Comparison of ENCODE assay signal across 9 cellular contexts in the genomic region with DNA sequence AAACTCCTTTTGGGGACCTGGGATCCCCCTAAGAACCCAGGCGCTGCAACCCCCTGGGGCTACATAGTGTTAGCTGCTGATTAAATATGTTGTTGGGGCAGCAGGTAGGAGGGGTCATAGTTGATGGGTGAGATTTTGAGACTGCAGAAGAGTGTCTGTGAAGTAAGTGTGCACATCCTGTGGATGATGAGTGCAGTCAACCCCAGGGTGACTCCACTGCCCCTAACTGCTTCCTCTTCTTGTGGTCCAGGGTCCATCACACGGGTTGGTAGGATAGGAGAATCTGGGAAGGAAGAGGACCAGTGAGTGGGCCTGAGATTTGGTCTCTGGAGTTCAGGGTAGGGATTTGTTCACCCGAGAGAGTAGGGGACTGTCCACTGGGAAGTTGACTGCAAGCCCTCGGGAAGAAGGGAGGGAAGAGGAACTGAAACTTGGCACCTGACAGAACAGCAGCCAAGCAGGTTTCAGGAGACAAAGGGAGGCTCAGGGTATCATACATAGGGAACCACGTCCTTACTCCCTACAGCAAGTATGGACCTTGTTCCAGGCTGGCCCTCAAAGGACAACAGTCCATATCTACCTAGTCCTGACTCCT. TPM values are rescaled to one million over a fixed set of nuclear protein-coding genes. Genes with fewer than 3 reads are reported as not detected.
DNase-seq lines count a peak whose midpoint lies in the region; ATAC-seq, FAIRE-seq and TF ChIP-seq lines count a peak whose summit lies in the region.
"Had no signal": no experiment of that assay in that cellular context is flagged by ENCODE, and none has a peak within 500 bp of the region (broad histone marks: within the 10 kb centered on the region; RNA-seq: fewer than 3 reads in every experiment).

No MANE protein-coding gene starts in this region.

- no peak for DNase-seq in T-helper 2 cell treated with Interferon-gamma antibody and Interleukin-4, amounts not matched to agents 5 μg/mL and 100 μg/mL, for 36 hours (ENCODE audit: low spot score)
- DNase-seq in T-helper 2 cell, result no peak
- no peak for DNase-seq in T-helper 17 cell
- no peak for DNase-seq in foreskin fibroblast
- DNase-seq in stimulated activated naive CD8-positive, alpha-beta T cell treated with anti-CD3 and anti-CD28 coated beads, Interleukin-15, amount 100 ng/mL, for 72 hours, result no peak
- no peak for DNase-seq in small intestine
- DNase-seq in SK-N-DZ (ENCODE audit: low spot score), result no peak
- DNase-seq in posterior cingulate gyrus, result no peak

- H3K27ac ChIP-seq in small intestine (ENCODE audit: low read depth in 1 of 2, low read length in 1 of 2), result peak overlapping the region in 1 of 2 donors; percentile 79

- no peak for FAIRE-seq in small intestine (lab: Jason Lieb, UNC)

- peak overlapping the region; percentile 28 for H3K27ac Mint-ChIP-seq in T-helper 2 cell treated with Interferon-gamma antibody and Interleukin-4, amounts not matched to agents 5 μg/mL and 100 μg/mL, for 36 hours
- H3K27ac Mint-ChIP-seq in T-helper 17 cell, result peak overlapping the region; percentile 89
- H3K27ac Mint-ChIP-seq in stimulated activated naive CD8-positive, alpha-beta T cell treated with anti-CD3 and anti-CD28 coated beads, Interleukin-15, amount 100 ng/mL, for 72 hours, result peak overlapping the region; percentile 86 to 93

- H3K9me3 Mint-ChIP-seq in T-helper 2 cell treated with Interferon-gamma antibody and Interleukin-4, amounts not matched to agents 5 μg/mL and 100 μg/mL, for 36 hours, result no peaks in the 10 kb centered on the region
- H3K9me3 Mint-ChIP-seq in stimulated activated naive CD8-positive, alpha-beta T cell treated with anti-CD3 and anti-CD28 coated beads, Interleukin-15, amount 100 ng/mL, for 72 hours, result no peaks in the 10 kb centered on the region

- H3K36me3 ChIP-seq in small intestine (ENCODE audit: control insufficient read depth in 2 of 2, insufficient read depth in 2 of 2, low read length in 2 of 2), result no peaks in the 10 kb centered on the region

- TF ChIP-seq CTCF in foreskin fibroblast (IDR thresholded peaks at IDR 0.05; ENCODE audit: low read depth, low read length), result no peak

- H3K4me1 ChIP-seq in small intestine (ENCODE audit: control insufficient read depth in 2 of 2, insufficient read depth in 1 of 2, low read depth in 1 of 2, low read length in 1 of 2), result no peaks in the 10 kb centered on the region

- intact Hi-C loops in posterior cingulate gyrus (cut with DNase I), result loop anchor here (10.0 kb wide), 1 partner anchor 212 kb away; no protein-coding TSS in a partner anchor

- peaks cover 6% of the 10 kb centered on the region for H3K36me3 Mint-ChIP-seq in T-helper 2 cell treated with Interferon-gamma antibody and Interleukin-4, amounts not matched to agents 5 μg/mL and 100 μg/mL, for 36 hours (ENCODE audit: low read depth)
- no peaks in the 10 kb centered on the region for H3K36me3 Mint-ChIP-seq in T-helper 17 cell (ENCODE audit: low read depth)

- peak overlapping the region; percentile 76 for H3K4me3 Mint-ChIP-seq in T-helper 2 cell treated with Interferon-gamma antibody and Interleukin-4, amounts not matched to agents 5 μg/mL and 100 μg/mL, for 36 hours
- peak overlapping the region; percentile 96 for H3K4me3 Mint-ChIP-seq in T-helper 17 cell
- H3K4me3 Mint-ChIP-seq in stimulated activated naive CD8-positive, alpha-beta T cell treated with anti-CD3 and anti-CD28 coated beads, Interleukin-15, amount 100 ng/mL, for 72 hours, result peak overlapping the region; percentile 92 to 97

- no peak for ATAC-seq in T-helper 17 cell
- ATAC-seq in stimulated activated naive CD8-positive, alpha-beta T cell treated with anti-CD3 and anti-CD28 coated beads, Interleukin-15, amount 100 ng/mL, for 72 hours, result peak; percentile 14

- H3K9me3 ChIP-seq in T-helper 17 cell (ENCODE audit: control insufficient read depth, low read length, poor library complexity, severe bottlenecking) (no peaks in the 10 kb centered on the region), small intestine (ENCODE audit: control insufficient read depth, low read depth) (no peaks in the 10 kb centered on the region)

- peaks cover 30% of the 10 kb centered on the region for H3K4me1 Mint-ChIP-seq in T-helper 2 cell treated with Interferon-gamma antibody and Interleukin-4, amounts not matched to agents 5 μg/mL and 100 μg/mL, for 36 hours (ENCODE audit: low read depth)
- peaks cover 29% of the 10 kb centered on the region for H3K4me1 Mint-ChIP-seq in T-helper 17 cell
- H3K4me1 Mint-ChIP-seq in stimulated activated naive CD8-positive, alpha-beta T cell treated with anti-CD3 and anti-CD28 coated beads, Interleukin-15, amount 100 ng/mL, for 72 hours, result peaks cover 51% of the 10 kb centered on the region

- H3K4me3 ChIP-seq in foreskin fibroblast (ENCODE audit: low read depth in 1 of 2, low read length in 2 of 2) (peak overlapping the region; percentile 55 to 61), small intestine (ENCODE audit: low read depth in 1 of 2, low read length in 2 of 2) (no peak overlapping the region)

- 31 to 44% (median 33%) methylated on average over 4 to 5 of the region's 5 CpGs for WGBS in small intestine, 3 donors

- no peaks in the 10 kb centered on the region for H3K27me3 ChIP-seq in small intestine (ENCODE audit: control insufficient read depth in 2 of 2, insufficient read depth in 2 of 2, low read length in 2 of 2)

- H3K27me3 Mint-ChIP-seq in T-helper 2 cell treated with Interferon-gamma antibody and Interleukin-4, amounts not matched to agents 5 μg/mL and 100 μg/mL, for 36 hours (ENCODE audit: low read depth), result no peaks in the 10 kb centered on the region
- no peaks in the 10 kb centered on the region for H3K27me3 Mint-ChIP-seq in T-helper 17 cell
- no peaks in the 10 kb centered on the region for H3K27me3 Mint-ChIP-seq in stimulated activated naive CD8-positive, alpha-beta T cell treated with anti-CD3 and anti-CD28 coated beads, Interleukin-15, amount 100 ng/mL, for 72 hours

RNA-seq across cellular contexts. Expression of gene DLG3, which starts 8.5 kb away (rescaled TPM):
- 10 to 100 TPM; 12.5 to 12.8 TPM for total RNA-seq in T-helper 17 cell
- 10 to 100 TPM; 22.2 to 40.0 (median 27.6) TPM for polyA plus RNA-seq in small intestine
- polyA plus RNA-seq in SK-N-DZ (2014; cell fraction: cytosol; rRNA removed), result 53.8 and 63.1 TPM in 2 replicates
- 49.4 and 62.7 TPM in 2 replicates for polyA plus RNA-seq in SK-N-DZ (2014; cell fraction: nucleus; rRNA removed)

RNA-seq across cellular contexts. Expression of gene GDPD2, which starts 30.0 kb away (rescaled TPM):
- total RNA-seq in T-helper 17 cell, result not detected
- 10 to 100 TPM in 2 of 3 donors, 1 to 10 TPM in 1; 2.6 to 26.4 (median 25.9) TPM for polyA plus RNA-seq in small intestine
- not detected in 2 replicates for polyA plus RNA-seq in SK-N-DZ (2014; cell fraction: cytosol; rRNA removed)
- polyA plus RNA-seq in SK-N-DZ (2014; cell fraction: nucleus; rRNA removed), result 0.18 TPM in 1 of 2 replicates, not detected in the other
- total RNA-seq: LHCN-M2 had no signal

Comparison
In these comparisons a context has a peak if more than half of its experiments do, and no peak if none do; other contexts are left out.
1. H3K27ac Mint-ChIP-seq: peak in every context shown above with its lines; median percentile 90 in stimulated activated naive CD8-positive, alpha-beta T cell treated with anti-CD3 and anti-CD28 coated beads, Interleukin-15, amount 100 ng/mL, for 72 hours; 89 in T-helper 17 cell; 28 in T-helper 2 cell treated with Interferon-gamma antibody and Interleukin-4, amounts not matched to agents 5 μg/mL and 100 μg/mL, for 36 hours.
2. H3K4me3 ChIP-seq: peak in foreskin fibroblast (2 of 2); none in small intestine (0 of 2).
3. Peak in every context shown above with its lines, with median percentiles within 50 percentile points of each other: H3K4me3 Mint-ChIP-seq.